In the genomic region with DNA sequence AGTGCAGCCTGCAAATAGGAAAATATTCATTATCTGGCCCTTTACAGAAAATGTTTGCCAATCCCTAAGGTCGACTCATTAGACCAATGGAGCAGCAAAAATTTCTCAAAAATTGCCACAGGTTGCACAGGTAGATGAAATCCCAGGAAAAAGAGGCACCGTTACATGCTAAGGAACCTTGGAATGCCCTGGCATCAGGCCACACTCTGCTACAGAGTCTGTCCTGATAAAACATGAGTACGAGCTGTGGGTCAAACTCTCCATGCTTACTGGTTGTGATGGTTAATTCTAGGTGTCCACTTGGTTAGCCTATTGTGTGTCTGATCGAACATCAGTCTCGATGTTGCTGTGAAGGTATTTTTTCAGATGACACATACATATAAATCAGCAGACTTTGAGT, we compare ENCODE assay signal across 27 cellular contexts. TPM values are rescaled to one million over a fixed set of nuclear protein-coding genes. Genes with fewer than 3 reads are reported as not detected.
"Had no signal": no experiment of that assay in that cellular context is flagged by ENCODE, and none has a peak within 500 bp of the region (broad histone marks: within the 10 kb centered on the region; RNA-seq: fewer than 3 reads in every experiment).

No MANE protein-coding gene starts in this region.

- H3K36me3 ChIP-seq: brain microvascular endothelial cell, SJCRH30 had no signal

- DNase-seq: activated CD4-positive, alpha-beta T cell treated with anti-CD3 and anti-CD28 coated beads for 4 hours; activated CD8-positive, alpha-beta T cell treated with anti-CD3 and anti-CD28 coated beads for 36 hours; activated gamma-delta T cell treated with Interleukin-2 at 50 U/mL for 16 hours; activated naive CD4-positive, alpha-beta T cell treated with anti-CD3 and anti-CD28 coated beads, Interleukin-2, amount 10 ng/mL, durations not matched to agents 7 days and 5 days; activated naive CD8-positive, alpha-beta T cell treated with anti-CD3 and anti-CD28 coated beads for 36 hours; activated T-cell treated with anti-CD3 and anti-CD28 coated beads for 4 hours; activated T-cell treated with anti-CD3 and anti-CD28 coated beads, Interleukin-2, amount 50 U/mL, for 48 hours; brain microvascular endothelial cell; NCI-H1092; NCI-H1417; NCI-H2029; NCI-H2107; NCI-H345; NCI-H510A; NCI-H526 treated with DMSO at 0.1 percent for 48 hours; NCI-H82; Right ventricle myocardium superior; SJCRH30 had no signal

- H3K27ac ChIP-seq: brain microvascular endothelial cell, KMS-11, SJCRH30 had no signal

- H3K4me3 Mint-ChIP-seq: activated CD8-positive, alpha-beta T cell treated with anti-CD3 and anti-CD28 coated beads for 36 hours; activated naive CD4-positive, alpha-beta T cell treated with anti-CD3 and anti-CD28 coated beads, Interleukin-2, amount 10 ng/mL, durations not matched to agents 7 days and 5 days; activated naive CD8-positive, alpha-beta T cell treated with anti-CD3 and anti-CD28 coated beads for 36 hours; activated T-helper 17 cell treated with anti-CD3 and anti-CD28 coated beads, Interleukin-2, amount 50 U/mL, for 72 hours; IgD-negative memory B cell; T-helper 1 cell treated with Interleukin-12 subunit alpha and Interleukin-12 subunit beta and Interleukin-4 antibody, amounts not matched to agents 30 μg/mL and 1 μg/mL, for 36 hours had no signal

- H3K27me3 ChIP-seq: brain microvascular endothelial cell, SJCRH30 had no signal

- H3K27ac Mint-ChIP-seq: activated CD8-positive, alpha-beta T cell treated with anti-CD3 and anti-CD28 coated beads for 36 hours; activated naive CD4-positive, alpha-beta T cell treated with anti-CD3 and anti-CD28 coated beads, Interleukin-2, amount 10 ng/mL, durations not matched to agents 7 days and 5 days; activated naive CD8-positive, alpha-beta T cell treated with anti-CD3 and anti-CD28 coated beads for 36 hours; activated T-helper 17 cell treated with anti-CD3 and anti-CD28 coated beads, Interleukin-2, amount 50 U/mL, for 72 hours; IgD-negative memory B cell; T-helper 1 cell treated with Interleukin-12 subunit alpha and Interleukin-12 subunit beta and Interleukin-4 antibody, amounts not matched to agents 30 μg/mL and 1 μg/mL, for 36 hours had no signal

- H3K4me3 ChIP-seq: SJCRH30 had no signal

- H3K9ac ChIP-seq: KMS-11 had no signal

- H3K9me3 Mint-ChIP-seq: activated CD8-positive, alpha-beta T cell treated with anti-CD3 and anti-CD28 coated beads for 36 hours; activated naive CD4-positive, alpha-beta T cell treated with anti-CD3 and anti-CD28 coated beads, Interleukin-2, amount 10 ng/mL, durations not matched to agents 7 days and 5 days; activated T-helper 17 cell treated with anti-CD3 and anti-CD28 coated beads, Interleukin-2, amount 50 U/mL, for 72 hours; T-helper 1 cell treated with Interleukin-12 subunit alpha and Interleukin-12 subunit beta and Interleukin-4 antibody, amounts not matched to agents 30 μg/mL and 1 μg/mL, for 36 hours had no signal

- H3K9me3 ChIP-seq: SJCRH30 had no signal

- ATAC-seq: activated CD4-positive, CD25-positive, alpha-beta regulatory T cell treated with anti-CD3 and anti-CD28 coated beads, Interleukin-2, amount 50 U/mL, for 24 hours; activated CD8-positive, alpha-beta T cell treated with anti-CD3 and anti-CD28 coated beads for 36 hours; activated T-helper 17 cell treated with anti-CD3 and anti-CD28 coated beads, Interleukin-2, amount 50 U/mL, for 72 hours had no signal

- H3K4me2 ChIP-seq: KMS-11 had no signal

- H3K27me3 Mint-ChIP-seq: activated CD8-positive, alpha-beta T cell treated with anti-CD3 and anti-CD28 coated beads for 36 hours; activated naive CD8-positive, alpha-beta T cell treated with anti-CD3 and anti-CD28 coated beads for 36 hours; activated T-helper 17 cell treated with anti-CD3 and anti-CD28 coated beads, Interleukin-2, amount 50 U/mL, for 72 hours had no signal

RNA-seq across cellular contexts. Expression of a gene that starts 7.8 kb away (rescaled TPM):
- total RNA-seq: MCF 10A had no signal

RNA-seq across cellular contexts. Expression of a gene that starts 26.8 kb away (rescaled TPM):
- polyA plus RNA-seq: IgD-negative memory B cell had no signal

RNA-seq across cellular contexts. Expression of a gene that starts 40.7 kb away (rescaled TPM):
- total RNA-seq: activated CD8-positive, alpha-beta T cell treated with anti-CD3 and anti-CD28 coated beads for 36 hours; activated naive CD8-positive, alpha-beta T cell treated with anti-CD3 and anti-CD28 coated beads for 36 hours; activated T-helper 17 cell treated with anti-CD3 and anti-CD28 coated beads, Interleukin-2, amount 50 U/mL, for 72 hours; cardiac septum; MCF 10A; OCI-LY7; Right ventricle myocardium superior; RPMI7951 had no signal
- polyA plus RNA-seq: IgD-negative memory B cell had no signal
